In the genomic region with DNA sequence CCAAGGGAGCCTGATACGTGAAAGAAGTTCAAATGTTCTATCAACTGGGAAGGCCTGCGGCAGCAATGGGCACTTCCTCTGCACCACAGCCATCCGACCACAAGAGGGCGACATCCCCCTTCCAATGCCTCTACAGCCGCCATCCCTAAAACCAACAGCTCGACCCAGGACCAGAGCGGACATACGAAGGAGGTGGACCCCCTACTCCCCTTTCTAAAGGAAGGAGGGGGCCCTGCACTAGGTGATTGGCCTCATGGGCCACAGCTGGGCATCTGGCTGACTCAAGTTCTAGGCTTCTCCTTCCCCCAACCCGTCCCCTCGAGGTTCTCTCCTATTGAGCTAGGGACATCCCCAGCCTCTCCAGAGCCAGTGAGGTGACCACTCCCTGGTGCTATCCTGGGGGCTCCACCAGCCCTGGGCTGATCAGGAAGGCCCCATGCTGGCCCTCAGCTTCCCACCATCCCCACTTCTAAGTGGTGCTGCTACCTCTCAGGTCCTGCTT, we compare ENCODE assay signal across 8 cellular contexts.
A peak's percentile ranks its signal among the peaks of the same experiment; 100 is the strongest.
DNase-seq lines count a peak whose midpoint lies in the region; ATAC-seq lines count a peak whose summit lies in the region.

No MANE protein-coding gene starts in this region.

- DNase-seq in ELR (ENCODE audit: low read depth) = peak; percentile 69
- DNase-seq in NCI-H2171 (lab: John Stamatoyannopoulos, UW) = peak; percentile 12
- peak; percentile 52 for DNase-seq in cerebellar cortex (ENCODE audit: low spot score)
- DNase-seq in left lobe of liver (ENCODE audit: low spot score) = peak; percentile 78
- DNase-seq in stimulated activated CD4-positive, alpha-beta T cell treated with anti-CD3 and anti-CD28 coated beads, Interleukin-4, amount 100 ng/mL, for 1 hour = peak; percentile 75

- peak; percentile 73 for ATAC-seq in HG02588 (IDR thresholded peaks at IDR 0.05; ENCODE audit: unreplicated experiment)
- peak; percentile 46 to 47 for ATAC-seq in activated CD4-positive, CD25-positive, alpha-beta regulatory T cell treated with anti-CD3 and anti-CD28 coated beads, Interleukin-2, amount 50 U/mL, for 24 hours
- peak; percentile 92 for ATAC-seq in left lobe of liver
- ATAC-seq in GM21367 (IDR thresholded peaks at IDR 0.05; ENCODE audit: unreplicated experiment) = no peak

Comparison
In these comparisons a context has a peak if more than half of its experiments do, and no peak if none do; other contexts are left out.
1. DNase-seq: peak in every context shown above with its lines; median percentile 78 in left lobe of liver; 75 in stimulated activated CD4-positive, alpha-beta T cell treated with anti-CD3 and anti-CD28 coated beads, Interleukin-4, amount 100 ng/mL, for 1 hour; 69 in ELR; 52 in cerebellar cortex; 12 in NCI-H2171.